Comparison of ENCODE assay signal across 10 cellular contexts in the genomic region with DNA sequence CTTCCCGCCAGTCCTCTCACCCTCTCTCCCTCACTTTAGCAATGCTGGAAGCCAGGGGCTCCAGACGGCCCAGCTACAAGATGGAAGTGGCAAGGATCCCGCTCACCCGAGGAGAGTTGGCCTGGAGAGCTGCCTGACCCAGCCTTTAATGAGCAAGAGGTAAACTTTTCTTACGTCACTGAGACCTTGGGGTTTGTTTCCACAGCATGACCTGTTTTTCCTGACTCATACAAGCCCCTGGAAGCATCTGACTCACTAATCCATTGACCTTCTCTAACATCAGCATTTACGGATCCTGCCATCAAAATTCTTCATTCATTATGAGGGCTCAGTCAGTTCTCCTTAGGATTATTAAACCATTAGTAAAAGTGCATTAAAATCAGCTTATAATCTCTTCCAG.
DNase-seq lines count a peak whose midpoint lies in the region; ATAC-seq and TF ChIP-seq lines count a peak whose summit lies in the region.
"Had no signal": no experiment of that assay in that cellular context is flagged by ENCODE, and none has a peak within 500 bp of the region (broad histone marks: within the 10 kb centered on the region; RNA-seq: fewer than 3 reads in every experiment).

No MANE protein-coding gene starts in this region.

- TF ChIP-seq CTCF in RWPE1 (conservative IDR thresholded peaks at IDR 0.05; ENCODE audit: low read depth) (no peak), epithelial cell of proximal tubule (conservative IDR thresholded peaks at IDR 0.05; ENCODE audit: low read depth, low read length) (no peak), uterus (IDR thresholded peaks at IDR 0.05) (no peak)

- peak; percentile 41 for DNase-seq in GM04503 (ENCODE audit: low read depth)
- DNase-seq in RWPE1 (ENCODE audit: low spot score), result peak; percentile 91
- peak; percentile 97 for DNase-seq in epithelial cell of proximal tubule (ENCODE audit: low read depth)
- DNase-seq in pons (ENCODE audit: low spot score), result peak; percentile 25
- no peak for DNase-seq in activated gamma-delta T cell (lab: John Stamatoyannopoulos, UW)
- DNase-seq in uterus, result no peak
- no peak for DNase-seq in NCI-H526 (lab: John Stamatoyannopoulos, UW)
- DNase-seq: NCI-H345, thyroid gland had no signal

- no peaks in the 10 kb centered on the region for H3K36me3 ChIP-seq in uterus
- H3K36me3 ChIP-seq: thyroid gland had no signal

- H3K4me1 ChIP-seq in uterus, result no peaks in the 10 kb centered on the region

- POLR2A ChIA-PET in RWPE1 (lab: Yijun Ruan, JAX; ENCODE audit: low non-redundant PET), result no interaction called here

- no peaks in the 10 kb centered on the region for H3K27me3 ChIP-seq in uterus
- H3K27me3 ChIP-seq: thyroid gland had no signal

- CTCF ChIA-PET in RWPE1 (lab: Yijun Ruan, JAX), result interaction anchor here (1.0 to 1.2 kb wide), 2 partner anchors 15 to 181 kb away, joined by 3 to 6 read pairs; no protein-coding TSS in a partner anchor

- no peaks in the 10 kb centered on the region for H3K9me3 ChIP-seq in uterus
- H3K9me3 ChIP-seq: thyroid gland had no signal

- TF ChIP-seq POLR2A in uterus (IDR thresholded peaks at IDR 0.05), result no peak

- peak overlapping the region; percentile 56 for H3K27ac ChIP-seq in RWPE1
- no peak overlapping the region for H3K27ac ChIP-seq in uterus
- H3K27ac ChIP-seq: thyroid gland had no signal

- ATAC-seq in HG03175 (IDR thresholded peaks at IDR 0.05; ENCODE audit: unreplicated experiment), result no peak

- intact Hi-C loops in uterus (cut with DNase I; ENCODE audit: low total_unique reads), result loop anchor here (5.0 kb wide), 1 partner anchor 1028 kb away; no protein-coding TSS in a partner anchor

- H3K4me3 ChIP-seq in epithelial cell of proximal tubule (ENCODE audit: low read depth, low read length), result no peak overlapping the region
- no peak overlapping the region for H3K4me3 ChIP-seq in uterus
- H3K4me3 ChIP-seq: thyroid gland had no signal

Comparison
In these comparisons a context has a peak if more than half of its experiments do, and no peak if none do; other contexts are left out.
1. DNase-seq: peak in GM04503 (single experiment), RWPE1 (single experiment), epithelial cell of proximal tubule (single experiment) and pons (single experiment); none in activated gamma-delta T cell (single experiment), uterus (0 of 2) and NCI-H526 (0 of 2).